ENCODE assay signal across 8 cellular contexts in genomic region chr5:1641560-1642166, GRCh38.
A peak's percentile ranks its signal among the peaks of the same experiment; 100 is the strongest.
DNase-seq lines count a peak whose midpoint lies in the region; ATAC-seq, FAIRE-seq and TF ChIP-seq lines count a peak whose summit lies in the region.

No MANE protein-coding gene starts in this region.

- peaks cover 5 to 46% (median 23%) of the 10 kb centered on the region in 3 experiments for H3K27me3 ChIP-seq in neuronal stem cell (ENCODE audit: control insufficient read depth in 3 of 3, insufficient read depth in 3 of 3, low read depth in 1 of 3, low read length in 3 of 3)

- no peak overlapping the region for H2AK5ac ChIP-seq in neuronal stem cell (ENCODE audit: low read depth, low read length)

- H3K27ac ChIP-seq in neuronal stem cell (replicated peaks; ENCODE audit: low read length) (no peak overlapping the region), substantia nigra (ENCODE audit: low read depth, low read length, poor library complexity, severe bottlenecking) (no peak overlapping the region)

- peaks cover 13% of the 10 kb centered on the region for H3K4me1 Mint-ChIP-seq in activated T-cell treated with anti-CD3 and anti-CD28 coated beads, Interleukin-2, amount 50 U/mL, for 72 hours (ENCODE audit: low read depth)

- no peak for FAIRE-seq in D721Med (lab: Jason Lieb, UNC)
- FAIRE-seq in RCC 7860 (lab: Jason Lieb, UNC): peak; percentile 86

- H3K4me1 ChIP-seq in neuronal stem cell (ENCODE audit: control insufficient read depth in 2 of 2, insufficient read depth in 1 of 2, low read depth in 1 of 2, low read length in 2 of 2): peaks cover 0 to 3% of the 10 kb centered on the region in 2 donors

- H3K23ac ChIP-seq in neuronal stem cell (ENCODE audit: low read depth, low read length, poor library complexity): no peak overlapping the region

- DNase-seq in D721Med (ENCODE audit: insufficient read length, low spot score) (peak; percentile 89), LoVo (ENCODE audit: low spot score) (peak; percentile 78), RCC 7860 (ENCODE audit: low spot score) (peak; percentile 79), fibroblast of pulmonary artery (ENCODE audit: low read depth) (peak; percentile 94), neuronal stem cell (ENCODE audit: low spot score) (peak; percentile 68), substantia nigra (lab: John Stamatoyannopoulos, UW) (peak in 46 of 49 donors; percentile 10 to 92 (median 70))
- DNase-seq in activated T-cell treated with anti-CD3 and anti-CD28 coated beads, Interleukin-2, amount 50 U/mL, for 72 hours: peak; percentile 78 to 84

- no CpG with 5 or more reads among the region's 12 CpGs for WGBS in neuronal stem cell (ENCODE audit: extremely low coverage in 2 of 2, insufficient read length in 2 of 2, insufficient replicate concordance in 1 of 2), 2 donors

- H3K18ac ChIP-seq in neuronal stem cell (ENCODE audit: low read length): no peak overlapping the region

- peak; percentile 85 for ATAC-seq in GM21723 (IDR thresholded peaks at IDR 0.05; ENCODE audit: unreplicated experiment)
- peak; percentile 84 to 86 for ATAC-seq in activated T-cell treated with anti-CD3 and anti-CD28 coated beads, Interleukin-2, amount 50 U/mL, for 72 hours (replicated peaks in 1 of 2)

- H3K4me3 Mint-ChIP-seq in activated T-cell treated with anti-CD3 and anti-CD28 coated beads, Interleukin-2, amount 50 U/mL, for 72 hours: peak overlapping the region in 1 of 2 donors; percentile 29

- no peak overlapping the region for H2BK12ac ChIP-seq in neuronal stem cell (ENCODE audit: low read length)

- H3K9me3 ChIP-seq in neuronal stem cell (replicated peaks in 1 of 2; ENCODE audit: control insufficient read depth in 2 of 2, insufficient read depth in 1 of 2, low read depth in 1 of 2, low read length in 2 of 2): no peaks in the 10 kb centered on the region

- H3K14ac ChIP-seq in neuronal stem cell (ENCODE audit: low read length): no peak overlapping the region

- no peak overlapping the region for H4K8ac ChIP-seq in neuronal stem cell (ENCODE audit: low read depth, low read length)

- no peak overlapping the region for H3K4me3 ChIP-seq in fibroblast of pulmonary artery (replicated peaks; ENCODE audit: low read depth, low read length)
- H3K4me3 ChIP-seq in neuronal stem cell (ENCODE audit: low read length in 2 of 2): no peak overlapping the region

- no peak overlapping the region for H2BK15ac ChIP-seq in neuronal stem cell (ENCODE audit: low read length)

- H4K91ac ChIP-seq in neuronal stem cell (ENCODE audit: low read depth, low read length, poor library complexity): no peak overlapping the region

- H3K9ac ChIP-seq in neuronal stem cell (ENCODE audit: low read depth, low read length, poor library complexity): no peak overlapping the region

- H2BK5ac ChIP-seq in neuronal stem cell (ENCODE audit: low read length): no peak overlapping the region

- no peaks in the 10 kb centered on the region for H3K9me3 Mint-ChIP-seq in activated T-cell treated with anti-CD3 and anti-CD28 coated beads, Interleukin-2, amount 50 U/mL, for 72 hours

- H3K27me3 Mint-ChIP-seq in activated T-cell treated with anti-CD3 and anti-CD28 coated beads, Interleukin-2, amount 50 U/mL, for 72 hours (ENCODE audit: low read depth): peaks cover 32% of the 10 kb centered on the region

- H3K4ac ChIP-seq in neuronal stem cell (ENCODE audit: low read length): no peak overlapping the region

- H3K27ac Mint-ChIP-seq in activated T-cell treated with anti-CD3 and anti-CD28 coated beads, Interleukin-2, amount 50 U/mL, for 72 hours: no peak overlapping the region

- peak overlapping the region; percentile 19 for H3K4me2 ChIP-seq in neuronal stem cell (ENCODE audit: insufficient read depth, low read length, poor library complexity, severe bottlenecking)

- peak overlapping the region; percentile 87 for H2AFZ ChIP-seq in neuronal stem cell (ENCODE audit: low read length)

- TF ChIP-seq CTCF in D721Med (IDR thresholded peaks at IDR 0.05; ENCODE audit: insufficient read depth, missing control alignments) (peak; percentile 100), fibroblast of pulmonary artery (IDR thresholded peaks at IDR 0.05; ENCODE audit: low read length, missing control alignments) (peak; percentile 97)

- H3K79me1 ChIP-seq in neuronal stem cell (ENCODE audit: low read depth, low read length): no peaks in the 10 kb centered on the region

- H3K36me3 Mint-ChIP-seq in activated T-cell treated with anti-CD3 and anti-CD28 coated beads, Interleukin-2, amount 50 U/mL, for 72 hours (ENCODE audit: insufficient read depth in 2 of 2): no peaks in the 10 kb centered on the region

- no peak overlapping the region for H2BK120ac ChIP-seq in neuronal stem cell (ENCODE audit: low read depth, low read length)

- no peaks in the 10 kb centered on the region for H3K36me3 ChIP-seq in neuronal stem cell (replicated peaks in 1 of 2; ENCODE audit: control insufficient read depth in 2 of 2, insufficient read depth in 2 of 2, low read length in 2 of 2)
